Comparison of ENCODE assay signal across 11 cellular contexts in genomic region chr9:93130861-93131481, GRCh38. TPM values are rescaled to one million over a fixed set of nuclear protein-coding genes. Genes with fewer than 3 reads are reported as not detected.
DNase-seq lines count a peak whose midpoint lies in the region; ATAC-seq, FAIRE-seq and TF ChIP-seq lines count a peak whose summit lies in the region.
"Had no signal": no experiment of that assay in that cellular context is flagged by ENCODE, and none has a peak within 500 bp of the region (broad histone marks: within the 10 kb centered on the region; RNA-seq: fewer than 3 reads in every experiment).

No MANE protein-coding gene starts in this region.

- FAIRE-seq in GM12878 (lab: Jason Lieb, UNC), result no peak
- no peak for FAIRE-seq in HepG2 (lab: Jason Lieb, UNC)

- intact Hi-C loops in GM12878 (cut with micrococcal nuclease; ENCODE audit: unreplicated experiment) (no loop called here), HepG2 (cut with micrococcal nuclease; ENCODE audit: unreplicated experiment) (no loop called here), stomach (cut with DNase I; ENCODE audit: low total_unique reads) (no loop called here)

- H3K4me1 Mint-ChIP-seq in T-helper 1 cell treated with Interleukin-12 subunit alpha and Interleukin-12 subunit beta and Interleukin-4 antibody, amounts not matched to agents 30 μg/mL and 1 μg/mL, for 36 hours (ENCODE audit: low read depth), result peaks cover 55% of the 10 kb centered on the region

- H3K4me2 ChIP-seq in GM12878 (ENCODE audit: control insufficient read depth, insufficient read depth), result peak overlapping the region; percentile 17; the same call in 1 of the 2 replicates
- peak overlapping the region; percentile 98 for H3K4me2 ChIP-seq in HepG2 (ENCODE audit: low read depth, low read length)

- H3K9me3 ChIP-seq in GM12878 (replicated peaks; ENCODE audit: control insufficient read depth, insufficient read depth, low read length), result no peaks in the 10 kb centered on the region
- no peaks in the 10 kb centered on the region for H3K9me3 ChIP-seq in HepG2 (ENCODE audit: low read length)
- no peaks in the 10 kb centered on the region for H3K9me3 ChIP-seq in stomach

- H4K20me1 ChIP-seq in GM12878 (ENCODE audit: control insufficient read depth, insufficient read depth) (no peaks in the 10 kb centered on the region), HepG2 (ENCODE audit: insufficient read depth, low read length) (no peaks in the 10 kb centered on the region)

- H3K4me3 Mint-ChIP-seq in T-helper 1 cell treated with Interleukin-12 subunit alpha and Interleukin-12 subunit beta and Interleukin-4 antibody, amounts not matched to agents 30 μg/mL and 1 μg/mL, for 36 hours, result no peak overlapping the region
- H3K4me3 Mint-ChIP-seq: nephron progenitor cell had no signal

- TF ChIP-seq POLR2A in GM12878 (IDR thresholded peaks at IDR 0.05; ENCODE audit: low read depth, low read length) (no peak), HepG2 (IDR thresholded peaks at IDR 0.05; ENCODE audit: insufficient read depth in 1 of 2, low read depth in 2 of 2, low read length in 2 of 2) (no peak), stomach (IDR thresholded peaks at IDR 0.05) (no peak)

- no peak overlapping the region for H3K9ac ChIP-seq in GM12878 (ENCODE audit: control insufficient read depth, insufficient read depth, low read length)
- H3K9ac ChIP-seq in HepG2 (ENCODE audit: insufficient read depth, low read depth, low read length), result no peak overlapping the region; the same call in 1 of the 2 replicates

- no peak for DNase-seq in T-helper 1 cell
- DNase-seq in GM12878 (ENCODE audit: low read depth, low spot score), result no peak
- DNase-seq in HepG2 (ENCODE audit: low spot score), result no peak
- no peak for DNase-seq in stomach
- no peak for DNase-seq in kidney tubule cell (ENCODE audit: low spot score)
- DNase-seq: foreskin fibroblast, nephron progenitor cell, T1000 had no signal

- H3K4me1 ChIP-seq in GM12878 (ENCODE audit: control insufficient read depth, insufficient read depth, low read length), result peaks cover 32% of the 10 kb centered on the region
- H3K4me1 ChIP-seq in HepG2 (ENCODE audit: insufficient read depth, low read length), result peaks cover 84% of the 10 kb centered on the region
- H3K4me1 ChIP-seq in stomach, result peaks cover 78 to 94% (median 90%) of the 10 kb centered on the region in 4 donors

- H3K27me3 ChIP-seq in GM12878 (replicated peaks in 1 of 2; ENCODE audit: control insufficient read depth in 2 of 2, insufficient read depth in 2 of 2, low read length in 1 of 2) (no peaks in the 10 kb centered on the region; a peak in 1 of 4 replicates), HepG2 (ENCODE audit: control insufficient read depth in 1 of 2, insufficient read depth in 2 of 2, low read length in 2 of 2) (no peaks in the 10 kb centered on the region; a peak in 1 of 5 replicates), stomach (no peaks in the 10 kb centered on the region)

- H3K27ac Mint-ChIP-seq in T-helper 1 cell treated with Interleukin-12 subunit alpha and Interleukin-12 subunit beta and Interleukin-4 antibody, amounts not matched to agents 30 μg/mL and 1 μg/mL, for 36 hours, result peak overlapping the region; percentile 67
- H3K27ac Mint-ChIP-seq: nephron progenitor cell had no signal

- BruUV-seq in GM12878 (replicated peaks; lab: Mats Ljungman, UMichigan) (no TSS peak), HepG2 (replicated peaks; lab: Mats Ljungman, UMichigan) (no TSS peak)

- H2AFZ ChIP-seq in GM12878 (ENCODE audit: control insufficient read depth, low read depth, low read length) (no peak overlapping the region), HepG2 (ENCODE audit: low read length) (no peak overlapping the region)

- ATAC-seq in GM12878 (no peak), HepG2 (no peak), GM21367 (IDR thresholded peaks at IDR 0.05; ENCODE audit: unreplicated experiment) (no peak), HG02981 (IDR thresholded peaks at IDR 0.05; ENCODE audit: unreplicated experiment) (no peak)

- H3K79me2 ChIP-seq in GM12878 (ENCODE audit: control insufficient read depth, insufficient read depth, low read length), result peaks cover 12% of the 10 kb centered on the region
- H3K79me2 ChIP-seq in HepG2 (ENCODE audit: insufficient read depth, low read length), result peaks cover 74% of the 10 kb centered on the region

- no peak for TF ChIP-seq CTCF in GM12878 (IDR thresholded peaks at IDR 0.05 in 2 of 3, conservative IDR thresholded peaks at IDR 0.05 in 1 of 3; ENCODE audit: control insufficient read depth in 2 of 3, extremely low read depth in 1 of 3, insufficient read depth in 1 of 3, low read depth in 3 of 3, low read length in 3 of 3)
- no peak for TF ChIP-seq CTCF in HepG2 (CRISPR knock-in tag; IDR thresholded peaks at IDR 0.05)
- no peak for TF ChIP-seq CTCF in stomach (IDR thresholded peaks at IDR 0.05)

- TF ChIP-seq EP300 in GM12878 (IDR thresholded peaks at IDR 0.05; ENCODE audit: borderline replicate concordance in 1 of 2, control insufficient read depth in 1 of 2, low read depth in 2 of 2, low read length in 2 of 2), result no peak
- no peak for TF ChIP-seq EP300 in HepG2 (IDR thresholded peaks at IDR 0.05; ENCODE audit: low read depth in 2 of 2, low read length in 2 of 2)
- TF ChIP-seq EP300 in HepG2 (CRISPR knock-in tag; IDR thresholded peaks at IDR 0.05; ENCODE audit: borderline replicate concordance), result no peak
- no peak for TF ChIP-seq EP300 in stomach (IDR thresholded peaks at IDR 0.05)

- TF ChIP-seq RAD21 in GM12878 (IDR thresholded peaks at IDR 0.05; ENCODE audit: insufficient read depth, low read depth, low read length) (no peak), HepG2 (CRISPR knock-in tag; IDR thresholded peaks at IDR 0.05) (no peak)

- CTCF ChIA-PET in GM12878 (lab: Yijun Ruan, JAX), result interaction anchor here (0.5 to 2.3 kb wide), 3 partner anchors 22 to 334 kb away, joined by 3 to 16 read pairs (median 5); no protein-coding TSS in a partner anchor
- CTCF ChIA-PET in HepG2 (lab: Yijun Ruan, JAX; ENCODE audit: low intra/inter-chr PET ratio, low total read pairs), result no interaction called here

- SMC1A ChIA-PET in GM12878 (lab: Charles Lee; ENCODE audit: uncharacterized antibody, unreplicated experiment), result interaction anchor here (1.1 to 2.5 kb wide), 3 partner anchors 11 to 274 kb away, joined by 3 to 6 read pairs (median 4); no protein-coding TSS in a partner anchor

- H3K36me3 ChIP-seq in GM12878 (ENCODE audit: control insufficient read depth in 2 of 2, insufficient read depth in 2 of 2, low read length in 1 of 2) (no peaks in the 10 kb centered on the region), HepG2 (replicated peaks in 1 of 2; ENCODE audit: control insufficient read depth in 1 of 2, insufficient read depth in 2 of 2, low read length in 2 of 2) (peaks cover 10% of the 10 kb centered on the region in 2 experiments; a peak in 3 of 5 replicates), stomach (peaks cover 0 to 6% (median 5%) of the 10 kb centered on the region in 4 donors)

- H3K27me3 Mint-ChIP-seq in T-helper 1 cell treated with Interleukin-12 subunit alpha and Interleukin-12 subunit beta and Interleukin-4 antibody, amounts not matched to agents 30 μg/mL and 1 μg/mL, for 36 hours (ENCODE audit: low read depth), result no peaks in the 10 kb centered on the region

- H3K9me3 Mint-ChIP-seq in T-helper 1 cell treated with Interleukin-12 subunit alpha and Interleukin-12 subunit beta and Interleukin-4 antibody, amounts not matched to agents 30 μg/mL and 1 μg/mL, for 36 hours, result no peaks in the 10 kb centered on the region
- H3K9me3 Mint-ChIP-seq: nephron progenitor cell had no signal

- in situ Hi-C loops in GM12878 (cut with MboI), result no loop called here
- in situ Hi-C loops in HepG2 (cut with HindIII; ENCODE audit: extremely low pct_ligation_motif_present, low pct_unique_long_range_greater_than_20kb), result no loop called here

- POLR2A ChIA-PET in GM12878 (lab: Charles Lee) (interaction anchor here (0.5 to 1.0 kb wide), 3 partner anchors 11 to 82 kb away, joined by 3 to 5 read pairs (median 3); no protein-coding TSS in a partner anchor), HepG2 (lab: Yijun Ruan, JAX) (interaction anchor here (1.5 to 7.5 kb wide), 2 partner anchors 9 to 13 kb away, joined by 3 to 195 read pairs; no protein-coding TSS in a partner anchor)

- RAD21 ChIA-PET in GM12878 (lab: Charles Lee; ENCODE audit: unreplicated experiment), result interaction anchor here (5.4 kb wide), 1 partner anchor 23 kb away, joined by 21 read pairs; no protein-coding TSS in a partner anchor

- H3K4me3 ChIP-seq in GM12878 (no peak overlapping the region), HepG2 (replicated peaks in 1 of 3; ENCODE audit: insufficient read depth in 1 of 3, low read depth in 2 of 3, low read length in 3 of 3) (peak overlapping the region in 1 of 3 experiments; percentile 1; a peak in 1 of 6 replicates), stomach (peak overlapping the region in 2 of 4 donors; percentile 67 to 81)

- H3K36me3 Mint-ChIP-seq in T-helper 1 cell treated with Interleukin-12 subunit alpha and Interleukin-12 subunit beta and Interleukin-4 antibody, amounts not matched to agents 30 μg/mL and 1 μg/mL, for 36 hours (ENCODE audit: low read depth), result peaks cover 8% of the 10 kb centered on the region

- WGBS in GM12878 (ENCODE audit: insufficient coverage, insufficient replicate concordance, low lambda C conversion rate, missing lambda C conversion rate), result 67% methylated on average over 15 of the region's 15 CpGs
- 100% methylated on average over 3 of the region's 15 CpGs for WGBS in HepG2 (ENCODE audit: low lambda C conversion rate)
- 42 to 73% (median 59%) methylated on average over 10 to 15 of the region's 15 CpGs for WGBS in stomach, 5 donors

- H3K27ac ChIP-seq in GM12878 (ENCODE audit: control insufficient read depth, insufficient read depth), result no peak overlapping the region
- peak overlapping the region; percentile 99 for H3K27ac ChIP-seq in HepG2 (ENCODE audit: extremely low read length, insufficient read depth, low read length)
- peak overlapping the region; percentile 3 to 99 (median 96) for H3K27ac ChIP-seq in stomach

RNA-seq across cellular contexts. Expression of gene NINJ1, which starts 3.1 kb away (rescaled TPM):
- total RNA-seq in GM12878 (2013; cell fraction: nucleolus; rRNA removed), result 38.5 and 41.6 TPM in 2 replicates
- total RNA-seq in GM12878 (2014; rRNA removed) (18.6 and 23.0 TPM in 2 replicates), GM12878 (2014; rRNA removed; fragmentation: Illumina TruSeq; extraction: Trizol) (8.0 TPM in 2 replicates), GM12878 (2021) (15.1 and 16.6 TPM in 2 replicates), HepG2 (2016; rRNA removed; fragmentation: Illumina TruSeq; extraction: Trizol) (77.1 and 92.1 TPM in 2 replicates), stomach (100 to 1,000 TPM in 2 of 5 donors, 10 to 100 TPM in 2, 1 to 10 TPM in 1; 9.3 to 153 (median 30.0) TPM)
- 13.3 TPM for polyA plus RNA-seq in GM12878 (2011; ENCODE audit: low read depth)
- polyA plus RNA-seq in GM12878 (2011; rRNA removed) (12.7 and 33.5 TPM in 2 replicates), GM12878 (2014; fragmentation: Illumina TruSeq; extraction: Trizol) (2.5 and 8.7 TPM in 2 replicates), GM12878 (2014; fragmentation: Nextera tagmentation; extraction: Ambion mirVana) (1 to 10 TPM in 1 of 2 experiments, under 1 TPM in 1; 0.64 to 2.5 TPM), GM12878 (2014; rRNA removed) (23.7 and 27.5 TPM in 2 replicates), GM12878 (2016; fragmentation: Nextera tagmentation; extraction: Ambion mirVana) (10 to 100 TPM; 19.1 to 19.3 TPM), HepG2 (2011; rRNA removed) (81.2 and 109 TPM in 2 replicates), stomach (10 to 100 TPM; 34.2 to 63.3 (median 35.0) TPM)
- 55.7 and 66.8 TPM in 2 replicates for polyA plus RNA-seq in GM12878 (2011; cell fraction: cytosol; rRNA removed)
- 48.8 and 50.5 TPM in 2 replicates for polyA plus RNA-seq in GM12878 (2011; cell fraction: nucleus; rRNA removed)
- 25.3 and 27.1 TPM in 2 replicates for polyA plus RNA-seq in GM12878 (2012)
- polyA minus RNA-seq in GM12878 (2011; rRNA and poly(A)+ RNA removed), result 21.6 and 36.2 TPM in 2 replicates
- 14.6 and 15.7 TPM in 2 replicates for polyA minus RNA-seq in GM12878 (2011; cell fraction: cytosol; rRNA and poly(A)+ RNA removed)
- 8.0 and 14.3 TPM in 2 replicates for polyA minus RNA-seq in GM12878 (2011; cell fraction: nucleus; rRNA and poly(A)+ RNA removed)
- 104 and 127 TPM in 2 replicates for total RNA-seq in HepG2 (2016; cell fraction: cytosol; rRNA removed; fragmentation: Illumina TruSeq; extraction: Trizol; ENCODE audit: low read depth)
- total RNA-seq in HepG2 (2016; cell fraction: insoluble cytoplasmic fraction; rRNA removed; fragmentation: Illumina TruSeq; extraction: Trizol), result 66.8 and 94.8 TPM in 2 replicates
- total RNA-seq in HepG2 (2016; cell fraction: membrane; rRNA removed; fragmentation: Illumina TruSeq; extraction: Trizol), result 149 and 180 TPM in 2 replicates
- 48.9 and 58.7 TPM in 2 replicates for total RNA-seq in HepG2 (2016; cell fraction: nucleus; rRNA removed; fragmentation: Illumina TruSeq; extraction: Trizol)
- 83.2 and 110 TPM in 2 replicates for polyA plus RNA-seq in HepG2 (2011; cell fraction: cytosol; rRNA removed)
- 62.3 and 83.6 TPM in 2 replicates for polyA plus RNA-seq in HepG2 (2011; cell fraction: nucleus; rRNA removed)
- polyA plus RNA-seq in HepG2 (2012), result 77.3 and 145 TPM in 2 replicates
- polyA plus RNA-seq in HepG2 (2016; cell fraction: cytosol; fragmentation: Illumina TruSeq; extraction: Trizol; ENCODE audit: low read depth), result 196 and 226 TPM in 2 replicates
- polyA plus RNA-seq in HepG2 (2016; cell fraction: insoluble cytoplasmic fraction; fragmentation: Illumina TruSeq; extraction: Trizol; ENCODE audit: low read depth), result 104 and 130 TPM in 2 replicates
- 235 and 242 TPM in 2 replicates for polyA plus RNA-seq in HepG2 (2016; cell fraction: membrane; fragmentation: Illumina TruSeq; extraction: Trizol; ENCODE audit: low read depth)
- 122 and 127 TPM in 2 replicates for polyA plus RNA-seq in HepG2 (2016; cell fraction: nucleus; fragmentation: Illumina TruSeq; extraction: Trizol; ENCODE audit: insufficient read depth, low read depth)
- polyA minus RNA-seq in HepG2 (2011; rRNA and poly(A)+ RNA removed; ENCODE audit: low replicate concordance), result 22.5 and 101 TPM in 2 replicates
- polyA minus RNA-seq in HepG2 (2011; cell fraction: cytosol; rRNA and poly(A)+ RNA removed), result 26.1 and 26.7 TPM in 2 replicates
- polyA minus RNA-seq in HepG2 (2011; cell fraction: nucleus; rRNA and poly(A)+ RNA removed), result 17.8 and 21.8 TPM in 2 replicates

RNA-seq across cellular contexts. Expression of gene CARD19, which starts 35.0 kb away (rescaled TPM):
- total RNA-seq in GM12878 (2013; cell fraction: nucleolus; rRNA removed), result 9.7 and 10.4 TPM in 2 replicates
- total RNA-seq in GM12878 (2014; rRNA removed) (40.8 and 41.6 TPM in 2 replicates), GM12878 (2014; rRNA removed; fragmentation: Illumina TruSeq; extraction: Trizol) (12.0 and 13.3 TPM in 2 replicates), GM12878 (2021) (21.6 and 21.8 TPM in 2 replicates), HepG2 (2016; rRNA removed; fragmentation: Illumina TruSeq; extraction: Trizol) (15.2 and 18.4 TPM in 2 replicates), stomach (10 to 100 TPM; 14.3 to 95.1 (median 58.0) TPM)
- 4.0 TPM for polyA plus RNA-seq in GM12878 (2011; ENCODE audit: low read depth)
- polyA plus RNA-seq in GM12878 (2011; rRNA removed) (8.6 and 18.3 TPM in 2 replicates), GM12878 (2014; fragmentation: Illumina TruSeq; extraction: Trizol) (0.49 and 6.3 TPM in 2 replicates), GM12878 (2014; fragmentation: Nextera tagmentation; extraction: Ambion mirVana) (1 to 10 TPM in 1 of 2 experiments, under 1 TPM in 1; 0.61 to 3.3 TPM), GM12878 (2014; rRNA removed) (38.8 and 44.1 TPM in 2 replicates), GM12878 (2016; fragmentation: Nextera tagmentation; extraction: Ambion mirVana) (10 to 100 TPM; 23.3 to 27.7 TPM), HepG2 (2011; rRNA removed) (47.2 and 62.0 TPM in 2 replicates), stomach (10 to 100 TPM; 32.9 to 46.6 (median 44.5) TPM)
- polyA plus RNA-seq in GM12878 (2011; cell fraction: cytosol; rRNA removed), result 34.4 and 49.8 TPM in 2 replicates
- polyA plus RNA-seq in GM12878 (2011; cell fraction: nucleus; rRNA removed), result 47.7 and 53.9 TPM in 2 replicates
- 11.9 and 12.2 TPM in 2 replicates for polyA plus RNA-seq in GM12878 (2012)
- polyA minus RNA-seq in GM12878 (2011; rRNA and poly(A)+ RNA removed), result 7.7 and 10.7 TPM in 2 replicates
- 6.0 and 6.9 TPM in 2 replicates for polyA minus RNA-seq in GM12878 (2011; cell fraction: cytosol; rRNA and poly(A)+ RNA removed)
- 6.8 and 12.7 TPM in 2 replicates for polyA minus RNA-seq in GM12878 (2011; cell fraction: nucleus; rRNA and poly(A)+ RNA removed)
- 15.8 and 20.2 TPM in 2 replicates for total RNA-seq in HepG2 (2016; cell fraction: cytosol; rRNA removed; fragmentation: Illumina TruSeq; extraction: Trizol; ENCODE audit: low read depth)
- 18.6 and 20.5 TPM in 2 replicates for total RNA-seq in HepG2 (2016; cell fraction: insoluble cytoplasmic fraction; rRNA removed; fragmentation: Illumina TruSeq; extraction: Trizol)
- 17.3 and 29.5 TPM in 2 replicates for total RNA-seq in HepG2 (2016; cell fraction: membrane; rRNA removed; fragmentation: Illumina TruSeq; extraction: Trizol)
- 8.3 and 12.2 TPM in 2 replicates for total RNA-seq in HepG2 (2016; cell fraction: nucleus; rRNA removed; fragmentation: Illumina TruSeq; extraction: Trizol)
- polyA plus RNA-seq in HepG2 (2011; cell fraction: cytosol; rRNA removed), result 33.8 and 73.1 TPM in 2 replicates
- 101 and 106 TPM in 2 replicates for polyA plus RNA-seq in HepG2 (2011; cell fraction: nucleus; rRNA removed)
- polyA plus RNA-seq in HepG2 (2012), result 14.6 TPM in 2 replicates
- 16.0 and 27.0 TPM in 2 replicates for polyA plus RNA-seq in HepG2 (2016; cell fraction: cytosol; fragmentation: Illumina TruSeq; extraction: Trizol; ENCODE audit: low read depth)
- 14.7 and 18.5 TPM in 2 replicates for polyA plus RNA-seq in HepG2 (2016; cell fraction: insoluble cytoplasmic fraction; fragmentation: Illumina TruSeq; extraction: Trizol; ENCODE audit: low read depth)
- 13.4 and 18.5 TPM in 2 replicates for polyA plus RNA-seq in HepG2 (2016; cell fraction: membrane; fragmentation: Illumina TruSeq; extraction: Trizol; ENCODE audit: low read depth)
- 25.1 and 25.9 TPM in 2 replicates for polyA plus RNA-seq in HepG2 (2016; cell fraction: nucleus; fragmentation: Illumina TruSeq; extraction: Trizol; ENCODE audit: insufficient read depth, low read depth)
- polyA minus RNA-seq in HepG2 (2011; rRNA and poly(A)+ RNA removed; ENCODE audit: low replicate concordance), result 11.5 and 28.1 TPM in 2 replicates
- polyA minus RNA-seq in HepG2 (2011; cell fraction: cytosol; rRNA and poly(A)+ RNA removed), result 14.0 and 17.6 TPM in 2 replicates
- 11.3 and 12.8 TPM in 2 replicates for polyA minus RNA-seq in HepG2 (2011; cell fraction: nucleus; rRNA and poly(A)+ RNA removed)

RNA-seq across cellular contexts. Expression of gene WNK2, which starts 53.0 kb away (rescaled TPM):
- total RNA-seq in GM12878 (2013; cell fraction: nucleolus; rRNA removed), result not detected in 2 replicates
- total RNA-seq in GM12878 (2014; rRNA removed), result not detected in 2 replicates
- total RNA-seq in GM12878 (2014; rRNA removed; fragmentation: Illumina TruSeq; extraction: Trizol), result not detected in 2 replicates
- total RNA-seq in GM12878 (2021), result 0.08 and 0.15 TPM in 2 replicates
- not detected for polyA plus RNA-seq in GM12878 (2011; ENCODE audit: low read depth)
- polyA plus RNA-seq in GM12878 (2011; rRNA removed), result not detected in 2 replicates
- 0.01 TPM in 1 of 2 replicates, not detected in the other for polyA plus RNA-seq in GM12878 (2011; cell fraction: cytosol; rRNA removed)
- polyA plus RNA-seq in GM12878 (2011; cell fraction: nucleus; rRNA removed), result not detected in 2 replicates
- not detected in 2 replicates for polyA plus RNA-seq in GM12878 (2012)
- not detected in 2 replicates for polyA plus RNA-seq in GM12878 (2014; fragmentation: Illumina TruSeq; extraction: Trizol)
- polyA plus RNA-seq in GM12878 (2014; fragmentation: Nextera tagmentation; extraction: Ambion mirVana), result not detected
- not detected in 2 replicates for polyA plus RNA-seq in GM12878 (2014; rRNA removed)
- not detected for polyA plus RNA-seq in GM12878 (2016; fragmentation: Nextera tagmentation; extraction: Ambion mirVana)
- not detected in 2 replicates for polyA minus RNA-seq in GM12878 (2011; rRNA and poly(A)+ RNA removed)
- not detected in 2 replicates for polyA minus RNA-seq in GM12878 (2011; cell fraction: cytosol; rRNA and poly(A)+ RNA removed)
- polyA minus RNA-seq in GM12878 (2011; cell fraction: nucleus; rRNA and poly(A)+ RNA removed), result not detected in 2 replicates
- total RNA-seq in HepG2 (2016; rRNA removed; fragmentation: Illumina TruSeq; extraction: Trizol), result 10.5 and 16.6 TPM in 2 replicates
- total RNA-seq in HepG2 (2016; cell fraction: cytosol; rRNA removed; fragmentation: Illumina TruSeq; extraction: Trizol; ENCODE audit: low read depth), result 2.8 and 5.4 TPM in 2 replicates
- 7.9 and 14.6 TPM in 2 replicates for total RNA-seq in HepG2 (2016; cell fraction: insoluble cytoplasmic fraction; rRNA removed; fragmentation: Illumina TruSeq; extraction: Trizol)
- 9.4 and 9.8 TPM in 2 replicates for total RNA-seq in HepG2 (2016; cell fraction: membrane; rRNA removed; fragmentation: Illumina TruSeq; extraction: Trizol)
- 21.0 and 29.3 TPM in 2 replicates for total RNA-seq in HepG2 (2016; cell fraction: nucleus; rRNA removed; fragmentation: Illumina TruSeq; extraction: Trizol)
- 11.4 and 12.0 TPM in 2 replicates for polyA plus RNA-seq in HepG2 (2011; rRNA removed)
- polyA plus RNA-seq in HepG2 (2011; cell fraction: cytosol; rRNA removed), result 3.1 and 5.3 TPM in 2 replicates
- polyA plus RNA-seq in HepG2 (2011; cell fraction: nucleus; rRNA removed), result 98.4 and 126 TPM in 2 replicates
- 29.1 and 39.4 TPM in 2 replicates for polyA plus RNA-seq in HepG2 (2012)
- 3.2 and 4.2 TPM in 2 replicates for polyA plus RNA-seq in HepG2 (2016; cell fraction: cytosol; fragmentation: Illumina TruSeq; extraction: Trizol; ENCODE audit: low read depth)
- polyA plus RNA-seq in HepG2 (2016; cell fraction: insoluble cytoplasmic fraction; fragmentation: Illumina TruSeq; extraction: Trizol; ENCODE audit: low read depth), result 18.9 and 27.7 TPM in 2 replicates
- 4.9 and 6.5 TPM in 2 replicates for polyA plus RNA-seq in HepG2 (2016; cell fraction: membrane; fragmentation: Illumina TruSeq; extraction: Trizol; ENCODE audit: low read depth)
- polyA plus RNA-seq in HepG2 (2016; cell fraction: nucleus; fragmentation: Illumina TruSeq; extraction: Trizol; ENCODE audit: insufficient read depth, low read depth), result 87.2 and 94.8 TPM in 2 replicates
- polyA minus RNA-seq in HepG2 (2011; rRNA and poly(A)+ RNA removed; ENCODE audit: low replicate concordance), result 8.4 and 22.7 TPM in 2 replicates
- 15.8 and 17.9 TPM in 2 replicates for polyA minus RNA-seq in HepG2 (2011; cell fraction: cytosol; rRNA and poly(A)+ RNA removed)
- 32.8 and 40.0 TPM in 2 replicates for polyA minus RNA-seq in HepG2 (2011; cell fraction: nucleus; rRNA and poly(A)+ RNA removed)
- total RNA-seq in stomach, result 100 to 1,000 TPM in 2 of 5 donors, 10 to 100 TPM in 2, 1 to 10 TPM in 1; 1.2 to 700 (median 33.5) TPM
- polyA plus RNA-seq in stomach, result 10 to 100 TPM in 1 of 3 donors, 1 to 10 TPM in 2; 2.9 to 13.8 (median 8.8) TPM
